Comparison of ENCODE assay signal across 19 cellular contexts in genomic region chr9:134957945-134958227, GRCh38. TPM values are rescaled to one million over a fixed set of nuclear protein-coding genes. Genes with fewer than 3 reads are reported as not detected.
DNase-seq lines count a peak whose midpoint lies in the region; ATAC-seq, FAIRE-seq and TF ChIP-seq lines count a peak whose summit lies in the region.
"Had no signal": no experiment of that assay in that cellular context is flagged by ENCODE, and none has a peak within 500 bp of the region (broad histone marks: within the 10 kb centered on the region; RNA-seq: fewer than 3 reads in every experiment).

No MANE protein-coding gene starts in this region.

- POLR2A ChIA-PET in activated CD8-positive, alpha-beta T cell treated with anti-CD3 and anti-CD28 coated beads for 36 hours (lab: Charles Lee), result no interaction called here
- POLR2A ChIA-PET in HepG2 (lab: Yijun Ruan, JAX), result no interaction called here

- intact Hi-C loops in lower lobe of right lung (cut with DNase I) (no loop called here), HepG2 (cut with micrococcal nuclease; ENCODE audit: unreplicated experiment) (no loop called here)
- intact Hi-C loops in activated CD8-positive, alpha-beta T cell treated with anti-CD3 and anti-CD28 coated beads for 36 hours (cut with micrococcal nuclease), result no loop called here

- H3K4me3 Mint-ChIP-seq in activated CD8-positive, alpha-beta T cell treated with anti-CD3 and anti-CD28 coated beads for 36 hours, result no peak overlapping the region
- H3K4me3 Mint-ChIP-seq: CD4-positive, alpha-beta T cell had no signal

- TF ChIP-seq RAD21 in HepG2 (CRISPR knock-in tag; IDR thresholded peaks at IDR 0.05), result no peak

- no peaks in the 10 kb centered on the region for H3K4me1 Mint-ChIP-seq in activated CD8-positive, alpha-beta T cell treated with anti-CD3 and anti-CD28 coated beads for 36 hours (ENCODE audit: low read depth)

- H3K36me3 ChIP-seq in BLaER1 treated with 17β-estradiol and CSF1 and Interleukin-3, amounts not matched to agents 10 nM and 100 nM, result no peaks in the 10 kb centered on the region
- H3K36me3 ChIP-seq in lower lobe of right lung (no peaks in the 10 kb centered on the region), suprapubic skin (no peaks in the 10 kb centered on the region), HepG2 (replicated peaks in 1 of 2; ENCODE audit: control insufficient read depth in 1 of 2, insufficient read depth in 2 of 2, low read length in 2 of 2) (no peaks in the 10 kb centered on the region)

- no peak overlapping the region for H3K27ac Mint-ChIP-seq in activated CD8-positive, alpha-beta T cell treated with anti-CD3 and anti-CD28 coated beads for 36 hours
- H3K27ac Mint-ChIP-seq: CD4-positive, alpha-beta T cell had no signal

- WGBS in suprapubic skin, result 80% methylated on average over 2 of the region's 2 CpGs
- 0% methylated on average over 1 of the region's 2 CpGs for WGBS in HepG2 (ENCODE audit: low lambda C conversion rate)

- in situ Hi-C loops in HepG2 (cut with HindIII; ENCODE audit: extremely low pct_ligation_motif_present, low pct_unique_long_range_greater_than_20kb), result no loop called here

- no peak overlapping the region for H3K9ac ChIP-seq in BLaER1 treated with 17β-estradiol and CSF1 and Interleukin-3, amounts not matched to agents 10 nM and 100 nM
- no peak overlapping the region for H3K9ac ChIP-seq in HepG2 (ENCODE audit: insufficient read depth, low read depth, low read length)
- H3K9ac ChIP-seq: GM23248 had no signal

- TF ChIP-seq EP300 in suprapubic skin (IDR thresholded peaks at IDR 0.05) (no peak), HepG2 (IDR thresholded peaks at IDR 0.05; ENCODE audit: low read depth in 2 of 2, low read length in 2 of 2) (no peak), HepG2 (CRISPR knock-in tag; IDR thresholded peaks at IDR 0.05; ENCODE audit: borderline replicate concordance) (no peak)

- peak; percentile 27 for DNase-seq in activated effector memory CD4-positive, alpha-beta T cell treated with anti-CD3 and anti-CD28 coated beads, Interleukin-2, amount 50 U/mL, for 16 hours
- DNase-seq in activated effector memory CD4-positive, alpha-beta T cell treated with Interleukin-2 at 50 U/mL for 16 hours, result no peak
- peak; percentile 21 for DNase-seq in lower lobe of right lung
- DNase-seq in suprapubic skin (ENCODE audit: low spot score in 2 of 2), result peak; percentile 9 to 23
- no peak for DNase-seq in activated CD8-positive, alpha-beta T cell treated with anti-CD3 and anti-CD28 coated beads for 36 hours
- DNase-seq in SIG-M5 treated with dmso at 0.1 percent for 504 hours (lab: John Stamatoyannopoulos, UW; ENCODE audit: unreplicated experiment), result no peak
- DNase-seq in HepG2 (ENCODE audit: low spot score), result no peak
- DNase-seq: 8988T, AML-193, C1 segment of cervical spinal cord, DMS79, GM23248 had no signal

- peak overlapping the region in 8 of 11 experiments; percentile 25 to 63 (median 52); a peak in 15 of 22 replicates for H3K4me2 ChIP-seq in BLaER1 treated with 17β-estradiol and CSF1 and Interleukin-3, amounts not matched to agents 10 nM and 100 nM
- H3K4me2 ChIP-seq in HepG2 (ENCODE audit: low read depth, low read length), result no peak overlapping the region

- ATAC-seq in lower lobe of right lung (no peak), HepG2 (no peak)
- ATAC-seq in activated CD8-positive, alpha-beta T cell treated with anti-CD3 and anti-CD28 coated beads for 36 hours, result no peak
- ATAC-seq: HCT116 had no signal

- H4K20me1 ChIP-seq in BLaER1 treated with 17β-estradiol and CSF1 and Interleukin-3, amounts not matched to agents 10 nM and 100 nM, result peaks cover 0 to 12% (median 0%) of the 10 kb centered on the region in 11 experiments; a peak in 2 of 22 replicates
- no peaks in the 10 kb centered on the region for H4K20me1 ChIP-seq in HepG2 (ENCODE audit: insufficient read depth, low read length)

- peaks cover 0 to 15% (median 6%) of the 10 kb centered on the region in 11 experiments; a peak in 12 of 22 replicates for H3K9me3 ChIP-seq in BLaER1 treated with 17β-estradiol and CSF1 and Interleukin-3, amounts not matched to agents 10 nM and 100 nM (replicated peaks in 1 of 11)
- H3K9me3 ChIP-seq in lower lobe of right lung (no peaks in the 10 kb centered on the region), suprapubic skin (no peaks in the 10 kb centered on the region), HepG2 (ENCODE audit: low read length) (no peaks in the 10 kb centered on the region)

- H3K27me3 Mint-ChIP-seq in activated CD8-positive, alpha-beta T cell treated with anti-CD3 and anti-CD28 coated beads for 36 hours, result no peaks in the 10 kb centered on the region

- no peaks in the 10 kb centered on the region for H3K36me3 Mint-ChIP-seq in activated CD8-positive, alpha-beta T cell treated with anti-CD3 and anti-CD28 coated beads for 36 hours (ENCODE audit: low read depth)

- no peak overlapping the region for H3K4me3 ChIP-seq in BLaER1 treated with 17β-estradiol and CSF1 and Interleukin-3, amounts not matched to agents 10 nM and 100 nM
- no peak overlapping the region for H3K4me3 ChIP-seq in lower lobe of right lung
- no peak overlapping the region for H3K4me3 ChIP-seq in suprapubic skin
- H3K4me3 ChIP-seq in HepG2 (replicated peaks in 1 of 3; ENCODE audit: insufficient read depth in 1 of 3, low read depth in 2 of 3, low read length in 3 of 3), result no peak overlapping the region
- H3K4me3 ChIP-seq: GM23248 had no signal

- no peak for FAIRE-seq in HepG2 (lab: Jason Lieb, UNC)
- FAIRE-seq: GM12891, H54 had no signal

- H2AFZ ChIP-seq in HepG2 (ENCODE audit: low read length), result no peak overlapping the region
- H2AFZ ChIP-seq: GM23248 had no signal

- no TSS peak for BruUV-seq in HepG2 (replicated peaks; lab: Mats Ljungman, UMichigan)

- no peaks in the 10 kb centered on the region for H3K79me2 ChIP-seq in HepG2 (ENCODE audit: insufficient read depth, low read length)

- TF ChIP-seq CTCF in lower lobe of right lung (IDR thresholded peaks at IDR 0.05) (no peak), suprapubic skin (IDR thresholded peaks at IDR 0.05) (no peak), HepG2 (CRISPR knock-in tag; IDR thresholded peaks at IDR 0.05) (no peak)
- TF ChIP-seq CTCF in activated CD8-positive, alpha-beta T cell treated with anti-CD3 and anti-CD28 coated beads for 36 hours (IDR thresholded peaks at IDR 0.05), result no peak

- H3K27me3 ChIP-seq in BLaER1 treated with 17β-estradiol and CSF1 and Interleukin-3, amounts not matched to agents 10 nM and 100 nM, result peaks cover 0 to 74% (median 0%) of the 10 kb centered on the region in 11 experiments; a peak in 4 of 22 replicates
- peaks cover 7% of the 10 kb centered on the region for H3K27me3 ChIP-seq in lower lobe of right lung (ENCODE audit: low read depth)
- H3K27me3 ChIP-seq in suprapubic skin, result peaks cover 19% of the 10 kb centered on the region
- peaks cover 9 to 31% of the 10 kb centered on the region in 2 experiments; a peak in 4 of 5 replicates for H3K27me3 ChIP-seq in HepG2 (ENCODE audit: control insufficient read depth in 1 of 2, insufficient read depth in 2 of 2, low read length in 2 of 2)

- peaks cover 0 to 11% (median 9%) of the 10 kb centered on the region in 10 experiments; a peak in 13 of 20 replicates for H3K4me1 ChIP-seq in BLaER1 treated with 17β-estradiol and CSF1 and Interleukin-3, amounts not matched to agents 10 nM and 100 nM
- H3K4me1 ChIP-seq in lower lobe of right lung (no peaks in the 10 kb centered on the region), suprapubic skin (peaks cover 3% of the 10 kb centered on the region), HepG2 (ENCODE audit: insufficient read depth, low read length) (no peaks in the 10 kb centered on the region)

- CTCF ChIA-PET in activated CD8-positive, alpha-beta T cell treated with anti-CD3 and anti-CD28 coated beads for 36 hours (lab: Charles Lee), result no interaction called here
- CTCF ChIA-PET in HepG2 (lab: Yijun Ruan, JAX; ENCODE audit: low intra/inter-chr PET ratio, low total read pairs), result no interaction called here

- no peak overlapping the region for H3K27ac ChIP-seq in BLaER1 treated with 17β-estradiol and CSF1 and Interleukin-3, amounts not matched to agents 10 nM and 100 nM
- H3K27ac ChIP-seq in lower lobe of right lung (no peak overlapping the region), suprapubic skin (no peak overlapping the region), HepG2 (ENCODE audit: extremely low read length, insufficient read depth, low read length) (no peak overlapping the region)
- H3K27ac ChIP-seq: GM23248, HL-60 had no signal

- TF ChIP-seq POLR2A in suprapubic skin (IDR thresholded peaks at IDR 0.05) (no peak), HepG2 (IDR thresholded peaks at IDR 0.05; ENCODE audit: insufficient read depth in 1 of 2, low read depth in 2 of 2, low read length in 2 of 2) (no peak)

- no peaks in the 10 kb centered on the region for H3K9me3 Mint-ChIP-seq in activated CD8-positive, alpha-beta T cell treated with anti-CD3 and anti-CD28 coated beads for 36 hours
- H3K9me3 Mint-ChIP-seq: CD4-positive, alpha-beta T cell had no signal

TF ChIP-seq in HepG2, 621 proteins besides CTCF, POLR2A, EP300 and RAD21 (continues in another document):
- TF ChIP-seq NR2F2 (IDR thresholded peaks at IDR 0.05; ENCODE audit: borderline replicate concordance, low read depth), result no peak

RNA-seq across cellular contexts. Expression of gene FCN1, which starts 40.2 kb away (rescaled TPM):
- total RNA-seq in lower lobe of right lung (84.4 TPM), suprapubic skin (under 1 TPM; 0.16 to 0.42 (median 0.34) TPM), HepG2 (2016; rRNA removed; fragmentation: Illumina TruSeq; extraction: Trizol) (not detected in 2 replicates)
- total RNA-seq in activated CD8-positive, alpha-beta T cell treated with anti-CD3 and anti-CD28 coated beads for 36 hours, result not detected
- total RNA-seq in HepG2 (2016; cell fraction: cytosol; rRNA removed; fragmentation: Illumina TruSeq; extraction: Trizol; ENCODE audit: low read depth), result not detected in 2 replicates
- total RNA-seq in HepG2 (2016; cell fraction: insoluble cytoplasmic fraction; rRNA removed; fragmentation: Illumina TruSeq; extraction: Trizol), result not detected in 2 replicates
- total RNA-seq in HepG2 (2016; cell fraction: membrane; rRNA removed; fragmentation: Illumina TruSeq; extraction: Trizol), result not detected in 2 replicates
- total RNA-seq in HepG2 (2016; cell fraction: nucleus; rRNA removed; fragmentation: Illumina TruSeq; extraction: Trizol), result not detected in 2 replicates
- not detected in 2 replicates for polyA plus RNA-seq in HepG2 (2011; rRNA removed)
- polyA plus RNA-seq in HepG2 (2011; cell fraction: cytosol; rRNA removed), result not detected in 2 replicates
- polyA plus RNA-seq in HepG2 (2011; cell fraction: nucleus; rRNA removed), result not detected in 2 replicates
- polyA plus RNA-seq in HepG2 (2012), result not detected in 2 replicates
- polyA plus RNA-seq in HepG2 (2016; cell fraction: cytosol; fragmentation: Illumina TruSeq; extraction: Trizol; ENCODE audit: low read depth), result not detected in 2 replicates
- not detected in 2 replicates for polyA plus RNA-seq in HepG2 (2016; cell fraction: insoluble cytoplasmic fraction; fragmentation: Illumina TruSeq; extraction: Trizol; ENCODE audit: low read depth)
- polyA plus RNA-seq in HepG2 (2016; cell fraction: membrane; fragmentation: Illumina TruSeq; extraction: Trizol; ENCODE audit: low read depth), result not detected in 2 replicates
- polyA plus RNA-seq in HepG2 (2016; cell fraction: nucleus; fragmentation: Illumina TruSeq; extraction: Trizol; ENCODE audit: insufficient read depth, low read depth), result not detected in 2 replicates
- not detected in 2 replicates for polyA minus RNA-seq in HepG2 (2011; rRNA and poly(A)+ RNA removed; ENCODE audit: low replicate concordance)
- polyA minus RNA-seq in HepG2 (2011; cell fraction: cytosol; rRNA and poly(A)+ RNA removed), result not detected in 2 replicates
- not detected in 2 replicates for polyA minus RNA-seq in HepG2 (2011; cell fraction: nucleus; rRNA and poly(A)+ RNA removed)
- total RNA-seq: G401, GM23248 had no signal
- polyA plus RNA-seq: GM23248 had no signal

Comparison
In these comparisons a context has a peak if more than half of its experiments do, and no peak if none do; other contexts are left out.
1. DNase-seq: peak in activated effector memory CD4-positive, alpha-beta T cell treated with anti-CD3 and anti-CD28 coated beads, Interleukin-2, amount 50 U/mL, for 16 hours (single experiment), lower lobe of right lung (single experiment) and suprapubic skin (2 of 2); none in activated effector memory CD4-positive, alpha-beta T cell treated with Interleukin-2 at 50 U/mL for 16 hours (single experiment), activated CD8-positive, alpha-beta T cell treated with anti-CD3 and anti-CD28 coated beads for 36 hours (single experiment), SIG-M5 treated with dmso at 0.1 percent for 504 hours (single experiment) and HepG2 (single experiment).
2. RNA of gene FCN1, which starts 40.2 kb away (total RNA-seq): 84.4 TPM in lower lobe of right lung (single experiment); 0.16 to 0.42 TPM in suprapubic skin, not detected in activated CD8-positive, alpha-beta T cell treated with anti-CD3 and anti-CD28 coated beads for 36 hours and not detected in HepG2; every median in the first group is over 10 times any median in the second.